8 cellular contexts compared by ENCODE assay signal in the genomic region with DNA sequence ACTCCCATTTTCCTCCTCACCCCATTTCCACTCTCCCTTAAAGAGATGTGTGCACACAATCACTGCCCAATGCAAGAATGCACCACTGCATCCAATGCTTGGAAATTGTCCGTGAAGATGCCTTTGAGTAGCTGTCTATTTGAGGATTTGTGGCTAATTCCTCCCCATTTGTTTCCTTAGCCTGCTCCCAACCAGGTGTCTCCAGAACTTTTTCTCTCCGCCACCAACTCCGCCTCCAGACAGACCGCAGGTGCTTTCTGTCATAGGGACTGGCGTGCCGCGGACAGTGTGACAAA. TPM values are rescaled to one million over a fixed set of nuclear protein-coding genes. Genes with fewer than 3 reads are reported as not detected.
DNase-seq lines count a peak whose midpoint lies in the region; ATAC-seq and TF ChIP-seq lines count a peak whose summit lies in the region.

No MANE protein-coding gene starts in this region.

- H3K27me3 ChIP-seq in heart left ventricle (no peaks in the 10 kb centered on the region), neural progenitor cell (no peaks in the 10 kb centered on the region)

- H3K9me3 ChIP-seq in heart left ventricle = peaks cover 0 to 4% (median 0%) of the 10 kb centered on the region in 12 donors
- H3K9me3 ChIP-seq in neural progenitor cell (ENCODE audit: low read depth) = no peaks in the 10 kb centered on the region

- TF ChIP-seq POLR2A in heart left ventricle (IDR thresholded peaks at IDR 0.05) = no peak
- TF ChIP-seq POLR2A in erythroblast (IDR thresholded peaks at IDR 0.05; ENCODE audit: low read length) = no peak

- peak overlapping the region; percentile 59 to 91 (median 86) for H3K4me3 ChIP-seq in heart left ventricle
- H3K4me3 ChIP-seq in neural progenitor cell = peak overlapping the region; percentile 85

- peak overlapping the region; percentile 92 for H3K4me2 ChIP-seq in neural progenitor cell

- intact Hi-C loops in heart left ventricle (cut with DNase I) (loop anchor here in 6 of 10 donors (5.0 to 10.0 kb wide), 7 partner anchors 56 to 1174 kb away; a partner anchor contains a TSS), Right ventricle myocardium superior (cut with DNase I) (loop anchor here (10.0 kb wide), 1 partner anchor 56 kb away; no protein-coding TSS in a partner anchor)
- intact Hi-C loops in dendritic cell treated with granulocyte-macrophage colony-stimulating factor and Interleukin-4, amounts not matched to agents 40 ng/mL and 50 ng/mL, for 4 days (cut with micrococcal nuclease) = loop anchor here (5.0 kb wide), 2 partner anchors 107 to 218 kb away; a partner anchor contains a TSS

- H3K36me3 Mint-ChIP-seq in IgD-negative memory B cell (peaks cover 3% of the 10 kb centered on the region), neural progenitor cell (peaks cover 4% of the 10 kb centered on the region)
- H3K36me3 Mint-ChIP-seq in dendritic cell treated with granulocyte-macrophage colony-stimulating factor and Interleukin-4, amounts not matched to agents 40 ng/mL and 50 ng/mL, for 4 days (ENCODE audit: low read depth) = peaks cover 29% of the 10 kb centered on the region

- H3K9me3 Mint-ChIP-seq in IgD-negative memory B cell (peaks cover 0 to 2% (median 0%) of the 10 kb centered on the region in 3 donors), neural progenitor cell (peaks cover 4% of the 10 kb centered on the region)
- no peaks in the 10 kb centered on the region for H3K9me3 Mint-ChIP-seq in dendritic cell treated with granulocyte-macrophage colony-stimulating factor and Interleukin-4, amounts not matched to agents 40 ng/mL and 50 ng/mL, for 4 days

- no peaks in the 10 kb centered on the region for H3K36me3 ChIP-seq in heart left ventricle
- H3K36me3 ChIP-seq in neural progenitor cell = no peaks in the 10 kb centered on the region

- H4K20me1 ChIP-seq in neural progenitor cell (ENCODE audit: low read depth) = peaks cover 5% of the 10 kb centered on the region

- H3K27ac ChIP-seq in heart left ventricle (peak overlapping the region; percentile 13 to 93 (median 86)), neural progenitor cell (peak overlapping the region; percentile 82)

- H3K4me1 ChIP-seq in heart left ventricle = peaks cover 0 to 81% (median 52%) of the 10 kb centered on the region in 12 donors
- H3K4me1 ChIP-seq in neural progenitor cell = peaks cover 14% of the 10 kb centered on the region

- peak overlapping the region; percentile 96 to 99 (median 98) for H3K4me3 Mint-ChIP-seq in IgD-negative memory B cell
- peak overlapping the region; percentile 100 for H3K4me3 Mint-ChIP-seq in dendritic cell treated with granulocyte-macrophage colony-stimulating factor and Interleukin-4, amounts not matched to agents 40 ng/mL and 50 ng/mL, for 4 days
- H3K4me3 Mint-ChIP-seq in neural progenitor cell = peak overlapping the region; percentile 99

- peak overlapping the region; percentile 90 for H2AFZ ChIP-seq in neural progenitor cell (replicated peaks)

- peaks cover 27% of the 10 kb centered on the region for H3F3A ChIP-seq in neural progenitor cell (ENCODE audit: low read depth)

- peak overlapping the region; percentile 64 for H3K9ac ChIP-seq in neural progenitor cell

- no peak for TF ChIP-seq CTCF in heart left ventricle (IDR thresholded peaks at IDR 0.05)
- no peak for TF ChIP-seq CTCF in neural progenitor cell (IDR thresholded peaks at IDR 0.05)

- no peak for DNase-seq in heart left ventricle
- no peak for DNase-seq in Right ventricle myocardium superior
- DNase-seq in neural progenitor cell (ENCODE audit: low spot score) = no peak
- no peak for DNase-seq in foreskin melanocyte
- DNase-seq in erythroblast (lab: John Stamatoyannopoulos, UW) = no peak

- H3K79me2 ChIP-seq in neural progenitor cell (ENCODE audit: low read depth) = peaks cover 44% of the 10 kb centered on the region

- WGBS in heart left ventricle, 4 donors = 0 to 4% (median 1%) methylated on average over 7 of the region's 7 CpGs

- H3K27ac Mint-ChIP-seq in IgD-negative memory B cell (peak overlapping the region; percentile 99), neural progenitor cell (peak overlapping the region; percentile 96)
- peak overlapping the region; percentile 99 for H3K27ac Mint-ChIP-seq in dendritic cell treated with granulocyte-macrophage colony-stimulating factor and Interleukin-4, amounts not matched to agents 40 ng/mL and 50 ng/mL, for 4 days

- H3K27me3 Mint-ChIP-seq in IgD-negative memory B cell = peaks cover 8% of the 10 kb centered on the region
- no peaks in the 10 kb centered on the region for H3K27me3 Mint-ChIP-seq in dendritic cell treated with granulocyte-macrophage colony-stimulating factor and Interleukin-4, amounts not matched to agents 40 ng/mL and 50 ng/mL, for 4 days
- peaks cover 6% of the 10 kb centered on the region for H3K27me3 Mint-ChIP-seq in neural progenitor cell (ENCODE audit: insufficient read depth, low read depth)

- H3K4me1 Mint-ChIP-seq in IgD-negative memory B cell (peaks cover 46 to 66% (median 53%) of the 10 kb centered on the region in 3 donors), neural progenitor cell (peaks cover 34% of the 10 kb centered on the region)
- peaks cover 63% of the 10 kb centered on the region for H3K4me1 Mint-ChIP-seq in dendritic cell treated with granulocyte-macrophage colony-stimulating factor and Interleukin-4, amounts not matched to agents 40 ng/mL and 50 ng/mL, for 4 days (ENCODE audit: low read depth)

- peak in 2 of 4 donors; percentile 1 to 5 for ATAC-seq in heart left ventricle
- no peak for ATAC-seq in Right ventricle myocardium superior (ENCODE audit: poor library complexity)
- ATAC-seq in HG02763 (IDR thresholded peaks at IDR 0.05; ENCODE audit: unreplicated experiment) = no peak

RNA-seq across cellular contexts. Expression of a gene that starts 0.5 kb away (rescaled TPM):
- 10 to 100 TPM; 54.2 to 83.4 (median 68.2) TPM for total RNA-seq in heart left ventricle
- polyA plus RNA-seq in heart left ventricle = 10 to 100 TPM; 22.4 to 84.3 TPM
- 56.8 TPM for total RNA-seq in Right ventricle myocardium superior
- 85.9 TPM for polyA plus RNA-seq in IgD-negative memory B cell
- 90.9 and 128 TPM in 2 replicates for total RNA-seq in neural progenitor cell (ENCODE audit: low replicate concordance)
